17 cellular contexts compared by ENCODE assay signal in genomic region chr5:98206566-98206965, GRCh38.
"Had no signal": no experiment of that assay in that cellular context is flagged by ENCODE, and none has a peak within 500 bp of the region (broad histone marks: within the 10 kb centered on the region; RNA-seq: fewer than 3 reads in every experiment).

No MANE protein-coding gene starts in this region.

- ATAC-seq: activated T-cell treated with anti-CD3 and anti-CD28 coated beads, Interleukin-2, amount 50 U/mL, for 4 hours had no signal

- DNase-seq: activated B cell treated with CpG ODN at 0.5 μM for 24 hours; activated CD4-positive, alpha-beta T cell treated with anti-CD3 and anti-CD28 coated beads for 1 hour; activated CD4-positive, alpha-beta T cell treated with anti-CD3 and anti-CD28 coated beads, Interleukin-2, amount 10 ng/mL, durations not matched to agents 24 days and 14 days; activated CD4-positive, alpha-beta T cell treated with anti-CD3 and anti-CD28 coated beads, Interleukin-2, amount 50 U/mL, for 48 hours; activated CD8-positive, alpha-beta memory T cell treated with anti-CD3 and anti-CD28 coated beads for 24 hours; activated effector memory CD4-positive, alpha-beta T cell treated with anti-CD3 and anti-CD28 coated beads, Interleukin-2, amount 50 U/mL, for 16 hours; activated naive CD4-positive, alpha-beta T cell treated with anti-CD3 and anti-CD28 coated beads for 36 hours; activated T-cell treated with anti-CD3 and anti-CD28 coated beads, Interleukin-2, amount 50 U/mL, for 4 hours; amygdala; MM.1S; NCI-H1436; NCI-H1694 treated with DMSO at 0.1 percent for 48 hours; NCI-H2029 treated with DMSO at 0.1 percent for 48 hours; NCI-H82; SIG-M5; T-helper 2 cell; T1000 had no signal
